ENCODE assay signal across 1 cellular context in genomic region chr20:6007094-6007528, GRCh38.
TF ChIP-seq lines count a peak whose summit lies in the region.

No MANE protein-coding gene starts in this region.

TF ChIP-seq in GM12878, 131 proteins besides CTCF, POLR2A, EP300 and RAD21:
- TF ChIP-seq, protein P1, sequence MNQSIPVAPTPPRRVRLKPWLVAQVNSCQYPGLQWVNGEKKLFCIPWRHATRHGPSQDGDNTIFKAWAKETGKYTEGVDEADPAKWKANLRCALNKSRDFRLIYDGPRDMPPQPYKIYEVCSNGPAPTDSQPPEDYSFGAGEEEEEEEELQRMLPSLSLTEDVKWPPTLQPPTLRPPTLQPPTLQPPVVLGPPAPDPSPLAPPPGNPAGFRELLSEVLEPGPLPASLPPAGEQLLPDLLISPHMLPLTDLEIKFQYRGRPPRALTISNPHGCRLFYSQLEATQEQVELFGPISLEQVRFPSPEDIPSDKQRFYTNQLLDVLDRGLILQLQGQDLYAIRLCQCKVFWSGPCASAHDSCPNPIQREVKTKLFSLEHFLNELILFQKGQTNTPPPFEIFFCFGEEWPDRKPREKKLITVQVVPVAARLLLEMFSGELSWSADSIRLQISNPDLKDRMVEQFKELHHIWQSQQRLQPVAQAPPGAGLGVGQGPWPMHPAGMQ (IDR thresholded peaks at IDR 0.05; ENCODE audit: borderline replicate concordance), result no peak
- 0 out of 2 replicates have a peak, but pooled peaks have one; percentile 14 for TF ChIP-seq CREB1 (IDR thresholded peaks at IDR 0.05; ENCODE audit: low read depth)
